Comparison of ENCODE assay signal across 1 cellular context in genomic region chr10:62816179-62817119, GRCh38.
TF ChIP-seq lines count a peak whose summit lies in the region.

EGR2 (minus strand) TSS chr10:62816366; CDS start chr10:62816029, 337 bp downstream.

TF ChIP-seq in HEK293, 187 proteins besides CTCF, POLR2A, EP300 and RAD21 (continued from another document):
- TF ChIP-seq PBX3 (CRISPR knock-in tag; IDR thresholded peaks at IDR 0.05) (no peak), ZNF518A (tag by site-specific recombination; conservative IDR thresholded peaks at IDR 0.05; ENCODE audit: low read depth) (no peak), ZNF184 (tag by site-specific recombination; IDR thresholded peaks at IDR 0.05) (no peak), ZBTB26 (tag by site-specific recombination; optimal IDR thresholded peaks at IDR 0.05) (no peak), ZNF416 (tag by site-specific recombination; IDR thresholded peaks at IDR 0.05) (no peak), ZNF302 (tag by site-specific recombination; IDR thresholded peaks at IDR 0.05; ENCODE audit: low read depth) (no peak), ZNF624 (tag by site-specific recombination; IDR thresholded peaks at IDR 0.05) (no peak), ZNF169 (tag by site-specific recombination; IDR thresholded peaks at IDR 0.05) (no peak), ZNF514 (tag by site-specific recombination; IDR thresholded peaks at IDR 0.05) (no peak), ZNF132 (tag by site-specific recombination; IDR thresholded peaks at IDR 0.05; ENCODE audit: borderline replicate concordance) (no peak), FEZF1 (tag by site-specific recombination; IDR thresholded peaks at IDR 0.05) (peak; percentile 52; the same call in 1 of the 2 replicates), ATF2 (tag by site-specific recombination; IDR thresholded peaks at IDR 0.05; ENCODE audit: low read depth) (no peak), ZNF843 (tag by site-specific recombination; IDR thresholded peaks at IDR 0.05) (no peak), REST (tag by site-specific recombination; IDR thresholded peaks at IDR 0.05) (no peak), TRIM28 (IDR thresholded peaks at IDR 0.05; ENCODE audit: borderline replicate concordance, low read length) (no peak), ZNF16 (tag by site-specific recombination; IDR thresholded peaks at IDR 0.05; ENCODE audit: low read depth) (no peak), MEIS1 (CRISPR knock-in tag; IDR thresholded peaks at IDR 0.05; ENCODE audit: borderline replicate concordance) (no peak), ZNF2 (tag by site-specific recombination; IDR thresholded peaks at IDR 0.05) (no peak), YY1 (tag by site-specific recombination; IDR thresholded peaks at IDR 0.05) (no peak), ZNF311 (tag by site-specific recombination; IDR thresholded peaks at IDR 0.05; ENCODE audit: borderline replicate concordance) (no peak), EGR2 (tag by site-specific recombination; IDR thresholded peaks at IDR 0.05; ENCODE audit: low read depth) (no peak), ZNF626 (tag by site-specific recombination; IDR thresholded peaks at IDR 0.05) (no peak), ZNF274 (IDR thresholded peaks at IDR 0.05; ENCODE audit: low read length) (no peak), ZNF274 (tag by site-specific recombination; IDR thresholded peaks at IDR 0.05; ENCODE audit: borderline replicate concordance) (no peak), ZNF350 (tag by site-specific recombination; IDR thresholded peaks at IDR 0.05) (no peak), ZNF530 (tag by site-specific recombination; IDR thresholded peaks at IDR 0.05; ENCODE audit: low read depth) (no peak), ZNF768 (tag by site-specific recombination; IDR thresholded peaks at IDR 0.05) (no peak), ZNF621 (tag by site-specific recombination; IDR thresholded peaks at IDR 0.05) (no peak), ZNF596 (tag by site-specific recombination; IDR thresholded peaks at IDR 0.05) (no peak), ZNF629 (tag by site-specific recombination; IDR thresholded peaks at IDR 0.05) (peak; percentile 95), ZNF48 (tag by site-specific recombination; IDR thresholded peaks at IDR 0.05) (no peak), ZNF214 (tag by site-specific recombination; IDR thresholded peaks at IDR 0.05; ENCODE audit: borderline replicate concordance) (no peak), ZNF211 (tag by site-specific recombination; IDR thresholded peaks at IDR 0.05; ENCODE audit: low read depth) (no peak), KLF16 (tag by site-specific recombination; IDR thresholded peaks at IDR 0.05) (no peak), ZNF449 (tag by site-specific recombination; IDR thresholded peaks at IDR 0.05) (no peak), IKZF3 (tag by site-specific recombination; IDR thresholded peaks at IDR 0.05) (peak; percentile 56), ZBTB20 (tag by site-specific recombination; IDR thresholded peaks at IDR 0.05) (peak; percentile 98), ZNF24 (tag by site-specific recombination; IDR thresholded peaks at IDR 0.05) (no peak), PATZ1 (tag by site-specific recombination; IDR thresholded peaks at IDR 0.05) (no peak), HOXD13 (CRISPR knock-in tag; IDR thresholded peaks at IDR 0.05; ENCODE audit: borderline replicate concordance) (no peak), ZSCAN5A (tag by site-specific recombination; IDR thresholded peaks at IDR 0.05) (no peak), ZBTB17 (tag by site-specific recombination; IDR thresholded peaks at IDR 0.05) (peak; percentile 83), ZNF544 (tag by site-specific recombination; IDR thresholded peaks at IDR 0.05) (no peak), ZNF366 (tag by site-specific recombination; conservative IDR thresholded peaks at IDR 0.05) (peak; percentile 65; the same call in 1 of the 2 replicates), ZNF658 (tag by site-specific recombination; IDR thresholded peaks at IDR 0.05) (no peak)
